ENCODE assay signal across 8 cellular contexts in genomic region chr17:74748279-74748528, GRCh38. TPM values are rescaled to one million over a fixed set of nuclear protein-coding genes. Genes with fewer than 3 reads are reported as not detected.
A peak's percentile ranks its signal among the peaks of the same experiment; 100 is the strongest.
DNase-seq lines count a peak whose midpoint lies in the region; ATAC-seq, FAIRE-seq and TF ChIP-seq lines count a peak whose summit lies in the region.

No MANE protein-coding gene starts in this region.

- H3K27me3 ChIP-seq in heart left ventricle = no peaks in the 10 kb centered on the region
- peaks cover 0 to 3% of the 10 kb centered on the region in 2 experiments; a peak in 1 of 5 replicates for H3K27me3 ChIP-seq in HepG2 (ENCODE audit: control insufficient read depth in 1 of 2, insufficient read depth in 2 of 2, low read length in 2 of 2)
- H3K27me3 ChIP-seq in upper lobe of right lung = no peaks in the 10 kb centered on the region

- peak overlapping the region in 11 of 12 donors; percentile 69 to 92 (median 85) for H3K27ac ChIP-seq in heart left ventricle
- no peak overlapping the region for H3K27ac ChIP-seq in HepG2 (ENCODE audit: extremely low read length, insufficient read depth, low read length)
- H3K27ac ChIP-seq in upper lobe of right lung = peak overlapping the region; percentile 81

- 0 to 2% (median 0%) methylated on average over 11 to 34 of the region's 34 CpGs for WGBS in heart left ventricle, 4 donors
- WGBS in HepG2 (ENCODE audit: low lambda C conversion rate) = under 1% methylated on average over 16 of the region's 34 CpGs

- H3K4me1 Mint-ChIP-seq in activated CD8-positive, alpha-beta T cell treated with anti-CD3 and anti-CD28 coated beads for 36 hours (ENCODE audit: low read depth) = peaks cover 49% of the 10 kb centered on the region

- POLR2A ChIA-PET in activated CD8-positive, alpha-beta T cell treated with anti-CD3 and anti-CD28 coated beads for 36 hours (lab: Charles Lee) = interaction anchor here (3.8 to 5.5 kb wide), 2 partner anchors 11 to 32 kb away, joined by 21 to 35 read pairs; partner anchors contain the start of gene RAB37
- POLR2A ChIA-PET in HepG2 (lab: Yijun Ruan, JAX) = interaction anchor here (1.2 to 21.5 kb wide), 3 partner anchors 11 to 91 kb away, joined by 3 to 1459 read pairs (median 74); partner anchors contain the start of genes NAT9 and RAB37

- TF ChIP-seq EP300 in HepG2 (IDR thresholded peaks at IDR 0.05; ENCODE audit: low read depth in 2 of 2, low read length in 2 of 2) (no peak), HepG2 (CRISPR knock-in tag; IDR thresholded peaks at IDR 0.05; ENCODE audit: borderline replicate concordance) (no peak)

- BruUV-seq in HepG2 (replicated peaks; lab: Mats Ljungman, UMichigan) = no TSS peak

- H3K9me3 ChIP-seq in heart left ventricle (no peaks in the 10 kb centered on the region), HepG2 (ENCODE audit: low read length) (no peaks in the 10 kb centered on the region), upper lobe of right lung (no peaks in the 10 kb centered on the region)

- H4K20me1 ChIP-seq in HepG2 (ENCODE audit: insufficient read depth, low read length) = peaks cover 8% of the 10 kb centered on the region

- TF ChIP-seq CTCF in heart left ventricle (IDR thresholded peaks at IDR 0.05) (peak in 4 of 12 donors; percentile 13 to 44 (median 39)), HepG2 (CRISPR knock-in tag; IDR thresholded peaks at IDR 0.05) (no peak), upper lobe of right lung (IDR thresholded peaks at IDR 0.05) (no peak)
- no peak for TF ChIP-seq CTCF in activated CD8-positive, alpha-beta T cell treated with anti-CD3 and anti-CD28 coated beads for 36 hours (IDR thresholded peaks at IDR 0.05)

- in situ Hi-C loops in HepG2 (cut with HindIII; ENCODE audit: extremely low pct_ligation_motif_present, low pct_unique_long_range_greater_than_20kb) = loop anchor here (5.0 kb wide), 1 partner anchor 34 kb away; no protein-coding TSS in a partner anchor

- CTCF ChIA-PET in activated CD8-positive, alpha-beta T cell treated with anti-CD3 and anti-CD28 coated beads for 36 hours (lab: Charles Lee) = interaction anchor here (6.9 kb wide), 1 partner anchor 10 kb away, joined by 98 read pairs; no protein-coding TSS in a partner anchor
- CTCF ChIA-PET in HepG2 (lab: Yijun Ruan, JAX; ENCODE audit: low intra/inter-chr PET ratio, low total read pairs) = interaction anchor here (1.0 to 9.0 kb wide), 5 partner anchors 10 to 43 kb away, joined by 3 to 219 read pairs (median 4); partner anchors contain the start of gene NAT9

- H3K9me3 Mint-ChIP-seq in activated CD8-positive, alpha-beta T cell treated with anti-CD3 and anti-CD28 coated beads for 36 hours = peaks cover 7% of the 10 kb centered on the region

- peaks cover 39% of the 10 kb centered on the region for H3K36me3 Mint-ChIP-seq in activated CD8-positive, alpha-beta T cell treated with anti-CD3 and anti-CD28 coated beads for 36 hours (ENCODE audit: low read depth)

- H3K4me1 ChIP-seq in heart left ventricle (peaks cover 2 to 85% (median 40%) of the 10 kb centered on the region in 12 donors), HepG2 (ENCODE audit: insufficient read depth, low read length) (peaks cover 64% of the 10 kb centered on the region), upper lobe of right lung (peaks cover 53% of the 10 kb centered on the region)

- H3K4me3 Mint-ChIP-seq in activated CD8-positive, alpha-beta T cell treated with anti-CD3 and anti-CD28 coated beads for 36 hours = peak overlapping the region; percentile 65

- peak overlapping the region; percentile 87 for H3K4me2 ChIP-seq in HepG2 (ENCODE audit: low read depth, low read length)

- DNase-seq in heart left ventricle (peak in 1 of 5 donors; percentile 96), Right ventricle myocardium inferior (ENCODE audit: missing footprints) (no peak), HepG2 (ENCODE audit: low spot score) (no peak), upper lobe of right lung (no peak), COR-L47 (lab: John Stamatoyannopoulos, UW) (no peak)
- DNase-seq in activated CD8-positive, alpha-beta T cell treated with anti-CD3 and anti-CD28 coated beads for 36 hours = no peak
- no peak for DNase-seq in stimulated activated CD4-positive, alpha-beta T cell treated with anti-CD3 and anti-CD28 coated beads, Interleukin-1b, Interleukin-23, amount 100 ng/mL, for 48 hours

- intact Hi-C loops in heart left ventricle (cut with DNase I) (loop anchor here in 3 of 10 donors (1.0 to 5.0 kb wide), 3 partner anchors 21 to 34 kb away; partner anchors contain the start of gene NAT9 (in 1 of the 3)), Right ventricle myocardium inferior (cut with DNase I) (no loop called here), HepG2 (cut with micrococcal nuclease; ENCODE audit: unreplicated experiment) (no loop called here), upper lobe of right lung (cut with DNase I) (loop anchor here (10.0 kb wide), 1 partner anchor 117 kb away; no protein-coding TSS in a partner anchor)
- intact Hi-C loops in activated CD8-positive, alpha-beta T cell treated with anti-CD3 and anti-CD28 coated beads for 36 hours (cut with micrococcal nuclease) = no loop called here

- H3K79me2 ChIP-seq in HepG2 (ENCODE audit: insufficient read depth, low read length) = peaks cover 48% of the 10 kb centered on the region

- no peak for ATAC-seq in heart left ventricle
- ATAC-seq in Right ventricle myocardium inferior = no peak
- ATAC-seq in activated CD8-positive, alpha-beta T cell treated with anti-CD3 and anti-CD28 coated beads for 36 hours = no peak
- ATAC-seq in HepG2 = no peak
- ATAC-seq in upper lobe of right lung = no peak
- no peak for ATAC-seq in GM18505 (IDR thresholded peaks at IDR 0.05; ENCODE audit: unreplicated experiment)

- TF ChIP-seq POLR2A in heart left ventricle (IDR thresholded peaks at IDR 0.05) = no peak
- no peak for TF ChIP-seq POLR2A in HepG2 (IDR thresholded peaks at IDR 0.05; ENCODE audit: insufficient read depth in 1 of 2, low read depth in 2 of 2, low read length in 2 of 2)
- no peak for TF ChIP-seq POLR2A in GM18505 (IDR thresholded peaks at IDR 0.05; ENCODE audit: borderline replicate concordance, extremely low read depth, insufficient read depth, insufficient read length)

- no peak overlapping the region for H3K27ac Mint-ChIP-seq in activated CD8-positive, alpha-beta T cell treated with anti-CD3 and anti-CD28 coated beads for 36 hours

- H2AFZ ChIP-seq in HepG2 (ENCODE audit: low read length) = no peak overlapping the region

- no peaks in the 10 kb centered on the region for H3K36me3 ChIP-seq in heart left ventricle
- peaks cover 0 to 8% of the 10 kb centered on the region in 2 experiments; a peak in 2 of 5 replicates for H3K36me3 ChIP-seq in HepG2 (replicated peaks in 1 of 2; ENCODE audit: control insufficient read depth in 1 of 2, insufficient read depth in 2 of 2, low read length in 2 of 2)
- H3K36me3 ChIP-seq in upper lobe of right lung = no peaks in the 10 kb centered on the region

- H3K4me3 ChIP-seq in heart left ventricle = peak overlapping the region; percentile 69 to 100 (median 95)
- peak overlapping the region; percentile 44 to 99 (median 62); a peak in 5 of 6 replicates for H3K4me3 ChIP-seq in HepG2 (replicated peaks in 1 of 3; ENCODE audit: insufficient read depth in 1 of 3, low read depth in 2 of 3, low read length in 3 of 3)
- peak overlapping the region; percentile 95 for H3K4me3 ChIP-seq in upper lobe of right lung

- H3K27me3 Mint-ChIP-seq in activated CD8-positive, alpha-beta T cell treated with anti-CD3 and anti-CD28 coated beads for 36 hours = no peaks in the 10 kb centered on the region

- FAIRE-seq in HepG2 (lab: Jason Lieb, UNC) = no peak

- H3K9ac ChIP-seq in HepG2 (ENCODE audit: insufficient read depth, low read depth, low read length) = peak overlapping the region; percentile 60

- TF ChIP-seq RAD21 in HepG2 (CRISPR knock-in tag; IDR thresholded peaks at IDR 0.05) = no peak

RNA-seq across cellular contexts. Expression of gene NHERF1, which starts 0.2 kb away (rescaled TPM):
- 10 to 100 TPM; 11.6 to 42.2 (median 19.2) TPM for total RNA-seq in heart left ventricle
- polyA plus RNA-seq in heart left ventricle = 10 to 100 TPM in 1 of 2 donors, 1 to 10 TPM in 1; 7.5 to 37.7 TPM
- 15.9 TPM for total RNA-seq in Right ventricle myocardium inferior
- 100 to 1,000 TPM; 143 to 150 TPM for total RNA-seq in activated CD8-positive, alpha-beta T cell treated with anti-CD3 and anti-CD28 coated beads for 36 hours
- 138 and 169 TPM in 2 replicates for total RNA-seq in HepG2 (2016; rRNA removed; fragmentation: Illumina TruSeq; extraction: Trizol)
- total RNA-seq in HepG2 (2016; cell fraction: cytosol; rRNA removed; fragmentation: Illumina TruSeq; extraction: Trizol; ENCODE audit: low read depth) = 27.0 and 28.2 TPM in 2 replicates
- total RNA-seq in HepG2 (2016; cell fraction: insoluble cytoplasmic fraction; rRNA removed; fragmentation: Illumina TruSeq; extraction: Trizol) = 118 and 171 TPM in 2 replicates
- total RNA-seq in HepG2 (2016; cell fraction: membrane; rRNA removed; fragmentation: Illumina TruSeq; extraction: Trizol) = 64.4 and 79.9 TPM in 2 replicates
- 75.3 and 85.2 TPM in 2 replicates for total RNA-seq in HepG2 (2016; cell fraction: nucleus; rRNA removed; fragmentation: Illumina TruSeq; extraction: Trizol)
- polyA plus RNA-seq in HepG2 (2011; rRNA removed) = 266 and 269 TPM in 2 replicates
- 232 and 243 TPM in 2 replicates for polyA plus RNA-seq in HepG2 (2011; cell fraction: cytosol; rRNA removed)
- polyA plus RNA-seq in HepG2 (2011; cell fraction: nucleus; rRNA removed) = 152 and 164 TPM in 2 replicates
- 209 and 226 TPM in 2 replicates for polyA plus RNA-seq in HepG2 (2012)
- 52.4 and 55.7 TPM in 2 replicates for polyA plus RNA-seq in HepG2 (2016; cell fraction: cytosol; fragmentation: Illumina TruSeq; extraction: Trizol; ENCODE audit: low read depth)
- 275 and 359 TPM in 2 replicates for polyA plus RNA-seq in HepG2 (2016; cell fraction: insoluble cytoplasmic fraction; fragmentation: Illumina TruSeq; extraction: Trizol; ENCODE audit: low read depth)
- polyA plus RNA-seq in HepG2 (2016; cell fraction: membrane; fragmentation: Illumina TruSeq; extraction: Trizol; ENCODE audit: low read depth) = 109 and 126 TPM in 2 replicates
- polyA plus RNA-seq in HepG2 (2016; cell fraction: nucleus; fragmentation: Illumina TruSeq; extraction: Trizol; ENCODE audit: insufficient read depth, low read depth) = 248 and 253 TPM in 2 replicates
- polyA minus RNA-seq in HepG2 (2011; rRNA and poly(A)+ RNA removed; ENCODE audit: low replicate concordance) = 92.0 and 295 TPM in 2 replicates
- 130 and 139 TPM in 2 replicates for polyA minus RNA-seq in HepG2 (2011; cell fraction: cytosol; rRNA and poly(A)+ RNA removed)
- 62.8 and 68.1 TPM in 2 replicates for polyA minus RNA-seq in HepG2 (2011; cell fraction: nucleus; rRNA and poly(A)+ RNA removed)
- total RNA-seq in upper lobe of right lung = 28.4 TPM

RNA-seq across cellular contexts. Expression of gene RAB37, which starts 11.1 kb away (rescaled TPM):
- total RNA-seq in heart left ventricle (1 to 10 TPM in 8 of 9 donors, under 1 TPM in 1; 0.76 to 3.6 (median 1.7) TPM), Right ventricle myocardium inferior (2.6 TPM), HepG2 (2016; rRNA removed; fragmentation: Illumina TruSeq; extraction: Trizol) (0.91 and 1.1 TPM in 2 replicates), upper lobe of right lung (6.8 TPM)
- polyA plus RNA-seq in heart left ventricle (1 to 10 TPM in 1 of 2 donors, under 1 TPM in 1; 0.83 to 2.0 TPM), HepG2 (2011; rRNA removed) (3.7 and 4.7 TPM in 2 replicates)
- 1 to 10 TPM; 6.6 to 6.7 TPM for total RNA-seq in activated CD8-positive, alpha-beta T cell treated with anti-CD3 and anti-CD28 coated beads for 36 hours
- 0.30 TPM in 1 of 2 replicates, not detected in the other for total RNA-seq in HepG2 (2016; cell fraction: cytosol; rRNA removed; fragmentation: Illumina TruSeq; extraction: Trizol; ENCODE audit: low read depth)
- total RNA-seq in HepG2 (2016; cell fraction: insoluble cytoplasmic fraction; rRNA removed; fragmentation: Illumina TruSeq; extraction: Trizol) = 0.73 and 1.0 TPM in 2 replicates
- 0.83 and 0.93 TPM in 2 replicates for total RNA-seq in HepG2 (2016; cell fraction: membrane; rRNA removed; fragmentation: Illumina TruSeq; extraction: Trizol)
- 0.96 and 1.3 TPM in 2 replicates for total RNA-seq in HepG2 (2016; cell fraction: nucleus; rRNA removed; fragmentation: Illumina TruSeq; extraction: Trizol)
- polyA plus RNA-seq in HepG2 (2011; cell fraction: cytosol; rRNA removed) = 2.1 and 2.8 TPM in 2 replicates
- polyA plus RNA-seq in HepG2 (2011; cell fraction: nucleus; rRNA removed) = 7.0 and 8.4 TPM in 2 replicates
- 1.8 and 2.4 TPM in 2 replicates for polyA plus RNA-seq in HepG2 (2012)
- 0.18 and 0.22 TPM in 2 replicates for polyA plus RNA-seq in HepG2 (2016; cell fraction: cytosol; fragmentation: Illumina TruSeq; extraction: Trizol; ENCODE audit: low read depth)
- polyA plus RNA-seq in HepG2 (2016; cell fraction: insoluble cytoplasmic fraction; fragmentation: Illumina TruSeq; extraction: Trizol; ENCODE audit: low read depth) = 0.83 and 0.93 TPM in 2 replicates
- 0.48 and 0.49 TPM in 2 replicates for polyA plus RNA-seq in HepG2 (2016; cell fraction: membrane; fragmentation: Illumina TruSeq; extraction: Trizol; ENCODE audit: low read depth)
- 2.4 and 2.8 TPM in 2 replicates for polyA plus RNA-seq in HepG2 (2016; cell fraction: nucleus; fragmentation: Illumina TruSeq; extraction: Trizol; ENCODE audit: insufficient read depth, low read depth)
- 2.2 TPM in 1 of 2 replicates, not detected in the other for polyA minus RNA-seq in HepG2 (2011; rRNA and poly(A)+ RNA removed; ENCODE audit: low replicate concordance)
- polyA minus RNA-seq in HepG2 (2011; cell fraction: cytosol; rRNA and poly(A)+ RNA removed) = 0.70 and 2.0 TPM in 2 replicates
- polyA minus RNA-seq in HepG2 (2011; cell fraction: nucleus; rRNA and poly(A)+ RNA removed) = 1.4 and 1.7 TPM in 2 replicates

RNA-seq across cellular contexts. Expression of gene NAT9, which starts 27.9 kb away (rescaled TPM):
- total RNA-seq in heart left ventricle (10 to 100 TPM in 7 of 9 donors, 1 to 10 TPM in 2; 7.9 to 22.9 (median 17.1) TPM), Right ventricle myocardium inferior (19.4 TPM), HepG2 (2016; rRNA removed; fragmentation: Illumina TruSeq; extraction: Trizol) (37.6 and 44.2 TPM in 2 replicates), upper lobe of right lung (40.8 TPM)
- polyA plus RNA-seq in heart left ventricle (10 to 100 TPM; 18.2 to 36.6 TPM), HepG2 (2011; rRNA removed) (39.7 and 49.8 TPM in 2 replicates)
- 10 to 100 TPM; 35.5 to 42.4 TPM for total RNA-seq in activated CD8-positive, alpha-beta T cell treated with anti-CD3 and anti-CD28 coated beads for 36 hours
- 16.5 and 18.6 TPM in 2 replicates for total RNA-seq in HepG2 (2016; cell fraction: cytosol; rRNA removed; fragmentation: Illumina TruSeq; extraction: Trizol; ENCODE audit: low read depth)
- total RNA-seq in HepG2 (2016; cell fraction: insoluble cytoplasmic fraction; rRNA removed; fragmentation: Illumina TruSeq; extraction: Trizol) = 38.7 and 44.6 TPM in 2 replicates
- 25.6 and 29.9 TPM in 2 replicates for total RNA-seq in HepG2 (2016; cell fraction: membrane; rRNA removed; fragmentation: Illumina TruSeq; extraction: Trizol)
- 44.5 and 46.0 TPM in 2 replicates for total RNA-seq in HepG2 (2016; cell fraction: nucleus; rRNA removed; fragmentation: Illumina TruSeq; extraction: Trizol)
- 37.1 and 45.5 TPM in 2 replicates for polyA plus RNA-seq in HepG2 (2011; cell fraction: cytosol; rRNA removed)
- polyA plus RNA-seq in HepG2 (2011; cell fraction: nucleus; rRNA removed) = 152 and 183 TPM in 2 replicates
- 37.3 and 50.6 TPM in 2 replicates for polyA plus RNA-seq in HepG2 (2012)
- 8.7 and 8.9 TPM in 2 replicates for polyA plus RNA-seq in HepG2 (2016; cell fraction: cytosol; fragmentation: Illumina TruSeq; extraction: Trizol; ENCODE audit: low read depth)
- polyA plus RNA-seq in HepG2 (2016; cell fraction: insoluble cytoplasmic fraction; fragmentation: Illumina TruSeq; extraction: Trizol; ENCODE audit: low read depth) = 35.3 and 35.8 TPM in 2 replicates
- polyA plus RNA-seq in HepG2 (2016; cell fraction: membrane; fragmentation: Illumina TruSeq; extraction: Trizol; ENCODE audit: low read depth) = 17.6 and 19.9 TPM in 2 replicates
- 74.0 and 80.9 TPM in 2 replicates for polyA plus RNA-seq in HepG2 (2016; cell fraction: nucleus; fragmentation: Illumina TruSeq; extraction: Trizol; ENCODE audit: insufficient read depth, low read depth)
- 32.3 and 53.7 TPM in 2 replicates for polyA minus RNA-seq in HepG2 (2011; rRNA and poly(A)+ RNA removed; ENCODE audit: low replicate concordance)
- 12.7 and 14.7 TPM in 2 replicates for polyA minus RNA-seq in HepG2 (2011; cell fraction: cytosol; rRNA and poly(A)+ RNA removed)
- 56.3 and 64.3 TPM in 2 replicates for polyA minus RNA-seq in HepG2 (2011; cell fraction: nucleus; rRNA and poly(A)+ RNA removed)

RNA-seq across cellular contexts. Expression of gene CD300LF, which starts 35.5 kb away (rescaled TPM):
- total RNA-seq in heart left ventricle = 1 to 10 TPM in 2 of 9 donors, under 1 TPM in 5, not detected in 2; 0.20 to 7.0 (median 0.42) TPM
- polyA plus RNA-seq in heart left ventricle = under 1 TPM; 0.15 to 0.61 TPM
- 0.35 TPM for total RNA-seq in Right ventricle myocardium inferior
- total RNA-seq in activated CD8-positive, alpha-beta T cell treated with anti-CD3 and anti-CD28 coated beads for 36 hours = not detected
- total RNA-seq in HepG2 (2016; rRNA removed; fragmentation: Illumina TruSeq; extraction: Trizol) = not detected in 2 replicates
- not detected in 2 replicates for total RNA-seq in HepG2 (2016; cell fraction: cytosol; rRNA removed; fragmentation: Illumina TruSeq; extraction: Trizol; ENCODE audit: low read depth)
- not detected in 2 replicates for total RNA-seq in HepG2 (2016; cell fraction: insoluble cytoplasmic fraction; rRNA removed; fragmentation: Illumina TruSeq; extraction: Trizol)
- not detected in 2 replicates for total RNA-seq in HepG2 (2016; cell fraction: membrane; rRNA removed; fragmentation: Illumina TruSeq; extraction: Trizol)
- not detected in 2 replicates for total RNA-seq in HepG2 (2016; cell fraction: nucleus; rRNA removed; fragmentation: Illumina TruSeq; extraction: Trizol)
- polyA plus RNA-seq in HepG2 (2011; rRNA removed) = not detected in 2 replicates
- polyA plus RNA-seq in HepG2 (2011; cell fraction: cytosol; rRNA removed) = not detected in 2 replicates
- polyA plus RNA-seq in HepG2 (2011; cell fraction: nucleus; rRNA removed) = not detected in 2 replicates
- polyA plus RNA-seq in HepG2 (2012) = not detected in 2 replicates
- polyA plus RNA-seq in HepG2 (2016; cell fraction: cytosol; fragmentation: Illumina TruSeq; extraction: Trizol; ENCODE audit: low read depth) = not detected in 2 replicates
- not detected in 2 replicates for polyA plus RNA-seq in HepG2 (2016; cell fraction: insoluble cytoplasmic fraction; fragmentation: Illumina TruSeq; extraction: Trizol; ENCODE audit: low read depth)
- not detected in 2 replicates for polyA plus RNA-seq in HepG2 (2016; cell fraction: membrane; fragmentation: Illumina TruSeq; extraction: Trizol; ENCODE audit: low read depth)
- polyA plus RNA-seq in HepG2 (2016; cell fraction: nucleus; fragmentation: Illumina TruSeq; extraction: Trizol; ENCODE audit: insufficient read depth, low read depth) = not detected in 2 replicates
- polyA minus RNA-seq in HepG2 (2011; rRNA and poly(A)+ RNA removed; ENCODE audit: low replicate concordance) = not detected in 2 replicates
- not detected in 2 replicates for polyA minus RNA-seq in HepG2 (2011; cell fraction: cytosol; rRNA and poly(A)+ RNA removed)
- polyA minus RNA-seq in HepG2 (2011; cell fraction: nucleus; rRNA and poly(A)+ RNA removed) = not detected in 2 replicates
- 38.0 TPM for total RNA-seq in upper lobe of right lung
